ENCODE assay signal across 8 cellular contexts in genomic region chr5:177113566-177114424, GRCh38. TPM values are rescaled to one million over a fixed set of nuclear protein-coding genes. Genes with fewer than 3 reads are reported as not detected.
DNase-seq lines count a peak whose midpoint lies in the region; ATAC-seq, FAIRE-seq and TF ChIP-seq lines count a peak whose summit lies in the region.

No MANE protein-coding gene starts in this region.

- intact Hi-C loops in heart right ventricle (cut with DNase I), result loop anchor here (2.0 to 10.0 kb wide), 15 partner anchors 41 to 456 kb away; partner anchors contain the start of genes PRELID1 (in 5 of the 10), RAB24 (in 5 of the 10) and SLC34A1 (in 1 of the 10)

- ATAC-seq in T-helper 17 cell, result peak; percentile 60
- peak; percentile 16 to 69 (median 52) for ATAC-seq in heart right ventricle
- no peak for ATAC-seq in HG02970 (IDR thresholded peaks at IDR 0.05; ENCODE audit: low FRiP score, unreplicated experiment)

- H3K36me3 Mint-ChIP-seq in T-helper 17 cell (ENCODE audit: low read depth), result no peaks in the 10 kb centered on the region

- H3K79me2 ChIP-seq in ACC112 (ENCODE audit: control insufficient read depth, insufficient read depth, low read length, unreplicated experiment), result no peaks in the 10 kb centered on the region

- H2AFZ ChIP-seq in ACC112 (ENCODE audit: low read length, unreplicated experiment), result peak overlapping the region; percentile 2

- DNase-seq in GM18507 (ENCODE audit: extremely low spot score, insufficient read length, low read depth) (peak; percentile 74), NAMALWA (ENCODE audit: low spot score) (peak; percentile 88), T-helper 17 cell (peak; percentile 51 to 76 (median 63)), amygdala (lab: John Stamatoyannopoulos, UW) (peak in 49 of 56 donors; percentile 9 to 90 (median 53)), heart right ventricle (peak; percentile 71 to 79), renal cortical epithelial cell (ENCODE audit: low read depth) (peak; percentile 65)

- H3K27ac Mint-ChIP-seq in T-helper 17 cell, result no peak overlapping the region

- peaks cover 24% of the 10 kb centered on the region for H3K4me1 Mint-ChIP-seq in T-helper 17 cell

- no peaks in the 10 kb centered on the region for H3K36me3 ChIP-seq in ACC112 (ENCODE audit: insufficient read depth, low read length)
- no peaks in the 10 kb centered on the region for H3K36me3 ChIP-seq in heart right ventricle

- H3K9me3 ChIP-seq in T-helper 17 cell (ENCODE audit: control insufficient read depth, low read length, poor library complexity, severe bottlenecking), result no peaks in the 10 kb centered on the region
- no peaks in the 10 kb centered on the region for H3K9me3 ChIP-seq in heart right ventricle

- H3K27ac ChIP-seq in ACC112 (ENCODE audit: low read depth, low read length) (no peak overlapping the region), heart right ventricle (peak overlapping the region in 8 of 10 donors; percentile 58 to 81 (median 64))

- no peaks in the 10 kb centered on the region for H3K27me3 ChIP-seq in ACC112 (ENCODE audit: insufficient read depth, low read length)
- H3K27me3 ChIP-seq in heart right ventricle, result no peaks in the 10 kb centered on the region

- TF ChIP-seq CTCF in heart right ventricle (IDR thresholded peaks at IDR 0.05), result peak; percentile 95 to 100 (median 99)

- H3K4me3 ChIP-seq in ACC112 (ENCODE audit: low read depth, low read length) (no peak overlapping the region), heart right ventricle (peak overlapping the region in 5 of 10 donors; percentile 27 to 36 (median 31))

- peak; percentile 96 for FAIRE-seq in GM18507 (lab: Jason Lieb, UNC)

- no peaks in the 10 kb centered on the region for H3K27me3 Mint-ChIP-seq in T-helper 17 cell

- peaks cover 8% of the 10 kb centered on the region for H3K4me1 ChIP-seq in ACC112 (ENCODE audit: control insufficient read depth, insufficient read depth, low read length, unreplicated experiment)
- peaks cover 0 to 40% (median 16%) of the 10 kb centered on the region in 9 donors for H3K4me1 ChIP-seq in heart right ventricle

- H3K4me3 Mint-ChIP-seq in T-helper 17 cell, result no peak overlapping the region

- WGBS in heart right ventricle, 2 donors, result 16% methylated on average over 14 of the region's 14 CpGs

RNA-seq across cellular contexts. Expression of gene NSD1, which starts 19.8 kb away (rescaled TPM):
- 100 to 1,000 TPM; 103 TPM for total RNA-seq in T-helper 17 cell
- 10 to 100 TPM; 34.4 to 62.9 (median 47.2) TPM for total RNA-seq in heart right ventricle
- polyA plus RNA-seq in heart right ventricle, result 10 to 100 TPM in 1 of 2 donors, 1 to 10 TPM in 1; 5.6 to 10.0 TPM
- total RNA-seq in renal cortical epithelial cell, result 42.4 and 59.1 TPM in 2 replicates

RNA-seq across cellular contexts. Expression of gene FGFR4, which starts 27.1 kb away (rescaled TPM):
- total RNA-seq in T-helper 17 cell (1 to 10 TPM; 1.4 to 3.8 TPM), heart right ventricle (1 to 10 TPM in 2 of 10 donors, under 1 TPM in 7, not detected in 1; 0.25 to 2.7 (median 0.37) TPM), renal cortical epithelial cell (14.1 and 35.2 TPM in 2 replicates)
- 1 to 10 TPM; 1.4 to 2.4 TPM for polyA plus RNA-seq in heart right ventricle
